ENCODE assay signal across 1 cellular context in genomic region chr22:49996532-49997220, GRCh38.
TF ChIP-seq lines count a peak whose summit lies in the region.

No MANE protein-coding gene starts in this region.

TF ChIP-seq in IMR-90, 13 proteins besides CTCF, POLR2A, EP300 and RAD21:
- TF ChIP-seq FOS (IDR thresholded peaks at IDR 0.05; ENCODE audit: low read depth, low read length) (no peak), CEBPB (IDR thresholded peaks at IDR 0.05; ENCODE audit: low read depth, low read length) (no peak), BHLHE40 (IDR thresholded peaks at IDR 0.05; ENCODE audit: low read depth, low read length) (no peak), CHD1 (IDR thresholded peaks at IDR 0.05; ENCODE audit: low read depth, low read length) (no peak), MAZ (IDR thresholded peaks at IDR 0.05; ENCODE audit: borderline replicate concordance, low read depth, low read length) (no peak), RFX5 (IDR thresholded peaks at IDR 0.05; ENCODE audit: low read depth, low read length) (no peak), ELK1 (IDR thresholded peaks at IDR 0.05; ENCODE audit: borderline replicate concordance, low read depth, low read length) (no peak), MAFK (IDR thresholded peaks at IDR 0.05; ENCODE audit: low read depth, low read length) (no peak), USF2 (IDR thresholded peaks at IDR 0.05; ENCODE audit: low read depth, low read length) (no peak), RCOR1 (IDR thresholded peaks at IDR 0.05; ENCODE audit: insufficient replicate concordance, low read length) (no peak)
